In the genomic region with DNA sequence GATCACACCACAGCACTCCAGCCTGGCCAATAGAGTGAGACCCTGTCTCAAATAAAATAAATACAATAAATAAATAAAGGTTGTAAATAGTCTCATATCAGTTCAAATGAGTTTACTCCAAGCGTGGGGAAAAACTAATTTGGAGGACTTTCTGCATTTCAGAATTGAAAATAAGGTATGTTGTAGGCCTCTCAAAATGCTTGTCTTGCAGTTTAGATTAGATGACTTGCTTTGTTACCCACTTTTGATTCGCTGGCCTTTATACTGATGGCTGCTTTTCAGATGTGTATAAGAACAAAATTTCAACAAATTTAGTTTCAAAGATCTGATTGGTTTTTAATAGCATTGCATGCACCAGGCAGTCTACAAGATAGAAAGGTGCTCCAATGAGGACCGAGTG, we compare ENCODE assay signal across 21 cellular contexts. TPM values are rescaled to one million over a fixed set of nuclear protein-coding genes. Genes with fewer than 3 reads are reported as not detected.
DNase-seq lines count a peak whose midpoint lies in the region; ATAC-seq, FAIRE-seq and TF ChIP-seq lines count a peak whose summit lies in the region.
"Had no signal": no experiment of that assay in that cellular context is flagged by ENCODE, and none has a peak within 500 bp of the region (broad histone marks: within the 10 kb centered on the region; RNA-seq: fewer than 3 reads in every experiment).

No MANE protein-coding gene starts in this region.

- peaks cover 13% of the 10 kb centered on the region for H3K36me3 Mint-ChIP-seq in T-helper 2 cell treated with Interferon-gamma antibody and Interleukin-4, amounts not matched to agents 5 μg/mL and 100 μg/mL, for 36 hours (ENCODE audit: low read depth)
- peaks cover 7% of the 10 kb centered on the region for H3K36me3 Mint-ChIP-seq in activated naive CD8-positive, alpha-beta T cell treated with anti-CD3 and anti-CD28 coated beads, Interleukin-2, amount 10 ng/mL, durations not matched to agents 7 days and 5 days
- H3K36me3 Mint-ChIP-seq in activated naive CD8-positive, alpha-beta T cell treated with anti-CD3 and anti-CD28 coated beads, Interleukin-2, amount 50 U/mL, for 24 hours (ENCODE audit: low read depth) = peaks cover 10% of the 10 kb centered on the region
- peaks cover 8% of the 10 kb centered on the region for H3K36me3 Mint-ChIP-seq in activated T-helper 1 cell treated with anti-CD3 and anti-CD28 coated beads, Interleukin-12 subunit alpha, Interleukin-12 subunit beta, Interleukin-2, Interleukin-4 antibody, amounts not matched to agents 30 ng/mL and 10 ng/mL and 1 ng/mL, durations not matched to agents 14 hours and 24 hours and 36 hours (ENCODE audit: low read depth)

- H3K27me3 Mint-ChIP-seq in T-helper 2 cell treated with Interferon-gamma antibody and Interleukin-4, amounts not matched to agents 5 μg/mL and 100 μg/mL, for 36 hours (ENCODE audit: low read depth) = no peaks in the 10 kb centered on the region
- H3K27me3 Mint-ChIP-seq in activated naive CD8-positive, alpha-beta T cell treated with anti-CD3 and anti-CD28 coated beads, Interleukin-2, amount 10 ng/mL, durations not matched to agents 7 days and 5 days = no peaks in the 10 kb centered on the region
- no peaks in the 10 kb centered on the region for H3K27me3 Mint-ChIP-seq in activated naive CD8-positive, alpha-beta T cell treated with anti-CD3 and anti-CD28 coated beads, Interleukin-2, amount 50 U/mL, for 24 hours
- H3K27me3 Mint-ChIP-seq in activated T-helper 1 cell treated with anti-CD3 and anti-CD28 coated beads, Interleukin-12 subunit alpha, Interleukin-12 subunit beta, Interleukin-2, Interleukin-4 antibody, amounts not matched to agents 30 ng/mL and 10 ng/mL and 1 ng/mL, durations not matched to agents 14 hours and 24 hours and 36 hours (ENCODE audit: insufficient read depth) = no peaks in the 10 kb centered on the region

- intact Hi-C loops in activated T-helper 1 cell treated with anti-CD3 and anti-CD28 coated beads, Interleukin-12 subunit alpha, Interleukin-12 subunit beta, Interleukin-2, Interleukin-4 antibody, amounts not matched to agents 30 ng/mL and 10 ng/mL and 1 ng/mL, durations not matched to agents 14 hours and 24 hours and 36 hours (cut with micrococcal nuclease) = loop anchor here (10.0 kb wide), 1 partner anchor 192 kb away; no protein-coding TSS in a partner anchor

- no peak for ATAC-seq in activated naive CD8-positive, alpha-beta T cell treated with anti-CD3 and anti-CD28 coated beads, Interleukin-2, amount 10 ng/mL, durations not matched to agents 7 days and 5 days (ENCODE audit: low read depth)
- ATAC-seq in activated naive CD8-positive, alpha-beta T cell treated with anti-CD3 and anti-CD28 coated beads, Interleukin-2, amount 50 U/mL, for 24 hours = no peak
- ATAC-seq in activated CD4-positive, CD25-positive, alpha-beta regulatory T cell treated with anti-CD3 and anti-CD28 coated beads, Interleukin-2, amount 50 U/mL, for 24 hours = no peak
- ATAC-seq: GM12878 had no signal

- peaks cover 11% of the 10 kb centered on the region for H3K9me3 Mint-ChIP-seq in T-helper 2 cell treated with Interferon-gamma antibody and Interleukin-4, amounts not matched to agents 5 μg/mL and 100 μg/mL, for 36 hours
- H3K9me3 Mint-ChIP-seq in activated naive CD8-positive, alpha-beta T cell treated with anti-CD3 and anti-CD28 coated beads, Interleukin-2, amount 10 ng/mL, durations not matched to agents 7 days and 5 days = peaks cover 3% of the 10 kb centered on the region
- peaks cover 12% of the 10 kb centered on the region for H3K9me3 Mint-ChIP-seq in activated naive CD8-positive, alpha-beta T cell treated with anti-CD3 and anti-CD28 coated beads, Interleukin-2, amount 50 U/mL, for 24 hours
- H3K9me3 Mint-ChIP-seq in activated T-helper 1 cell treated with anti-CD3 and anti-CD28 coated beads, Interleukin-12 subunit alpha, Interleukin-12 subunit beta, Interleukin-2, Interleukin-4 antibody, amounts not matched to agents 30 ng/mL and 10 ng/mL and 1 ng/mL, durations not matched to agents 14 hours and 24 hours and 36 hours = peaks cover 7% of the 10 kb centered on the region

- H3K27ac Mint-ChIP-seq in T-helper 2 cell treated with Interferon-gamma antibody and Interleukin-4, amounts not matched to agents 5 μg/mL and 100 μg/mL, for 36 hours = no peak overlapping the region
- H3K27ac Mint-ChIP-seq in activated naive CD8-positive, alpha-beta T cell treated with anti-CD3 and anti-CD28 coated beads, Interleukin-2, amount 10 ng/mL, durations not matched to agents 7 days and 5 days = no peak overlapping the region
- no peak overlapping the region for H3K27ac Mint-ChIP-seq in activated naive CD8-positive, alpha-beta T cell treated with anti-CD3 and anti-CD28 coated beads, Interleukin-2, amount 50 U/mL, for 24 hours
- no peak overlapping the region for H3K27ac Mint-ChIP-seq in activated T-helper 1 cell treated with anti-CD3 and anti-CD28 coated beads, Interleukin-12 subunit alpha, Interleukin-12 subunit beta, Interleukin-2, Interleukin-4 antibody, amounts not matched to agents 30 ng/mL and 10 ng/mL and 1 ng/mL, durations not matched to agents 14 hours and 24 hours and 36 hours
- H3K27ac Mint-ChIP-seq: H9 had no signal

- no peak for FAIRE-seq in GM12891 (lab: Jason Lieb, UNC)
- FAIRE-seq: GM12878, HTR-8/SVneo had no signal

- peaks cover 30% of the 10 kb centered on the region for H3K4me1 Mint-ChIP-seq in T-helper 2 cell treated with Interferon-gamma antibody and Interleukin-4, amounts not matched to agents 5 μg/mL and 100 μg/mL, for 36 hours (ENCODE audit: low read depth)
- peaks cover 21% of the 10 kb centered on the region for H3K4me1 Mint-ChIP-seq in activated naive CD8-positive, alpha-beta T cell treated with anti-CD3 and anti-CD28 coated beads, Interleukin-2, amount 10 ng/mL, durations not matched to agents 7 days and 5 days
- peaks cover 31% of the 10 kb centered on the region for H3K4me1 Mint-ChIP-seq in activated naive CD8-positive, alpha-beta T cell treated with anti-CD3 and anti-CD28 coated beads, Interleukin-2, amount 50 U/mL, for 24 hours
- peaks cover 41% of the 10 kb centered on the region for H3K4me1 Mint-ChIP-seq in activated T-helper 1 cell treated with anti-CD3 and anti-CD28 coated beads, Interleukin-12 subunit alpha, Interleukin-12 subunit beta, Interleukin-2, Interleukin-4 antibody, amounts not matched to agents 30 ng/mL and 10 ng/mL and 1 ng/mL, durations not matched to agents 14 hours and 24 hours and 36 hours (ENCODE audit: low read depth)

- POLR2A ChIA-PET in activated naive CD8-positive, alpha-beta T cell treated with anti-CD3 and anti-CD28 coated beads, Interleukin-2, amount 10 ng/mL, durations not matched to agents 7 days and 5 days (lab: Charles Lee) = interaction anchor here (1.0 kb wide), 1 partner anchor 38 kb away, joined by 4 read pairs; no protein-coding TSS in a partner anchor

- H3K4me3 Mint-ChIP-seq in T-helper 2 cell treated with Interferon-gamma antibody and Interleukin-4, amounts not matched to agents 5 μg/mL and 100 μg/mL, for 36 hours = peak overlapping the region; percentile 97
- H3K4me3 Mint-ChIP-seq in activated naive CD8-positive, alpha-beta T cell treated with anti-CD3 and anti-CD28 coated beads, Interleukin-2, amount 10 ng/mL, durations not matched to agents 7 days and 5 days = peak overlapping the region; percentile 30
- H3K4me3 Mint-ChIP-seq in activated naive CD8-positive, alpha-beta T cell treated with anti-CD3 and anti-CD28 coated beads, Interleukin-2, amount 50 U/mL, for 24 hours = no peak overlapping the region
- H3K4me3 Mint-ChIP-seq in activated T-helper 1 cell treated with anti-CD3 and anti-CD28 coated beads, Interleukin-12 subunit alpha, Interleukin-12 subunit beta, Interleukin-2, Interleukin-4 antibody, amounts not matched to agents 30 ng/mL and 10 ng/mL and 1 ng/mL, durations not matched to agents 14 hours and 24 hours and 36 hours = peak overlapping the region; percentile 95

- DNase-seq in T-helper 2 cell treated with Interferon-gamma antibody and Interleukin-4, amounts not matched to agents 5 μg/mL and 100 μg/mL, for 36 hours (ENCODE audit: low spot score) = no peak
- DNase-seq in T-helper 2 cell (no peak), GM12891 (ENCODE audit: insufficient read length, low spot score) (no peak), HK-2 (ENCODE audit: unreplicated experiment) (no peak)
- DNase-seq in activated naive CD8-positive, alpha-beta T cell treated with anti-CD3 and anti-CD28 coated beads, Interleukin-2, amount 10 ng/mL, durations not matched to agents 7 days and 5 days = no peak
- no peak for DNase-seq in activated naive CD8-positive, alpha-beta T cell treated with anti-CD3 and anti-CD28 coated beads, Interleukin-2, amount 50 U/mL, for 24 hours
- DNase-seq in activated T-helper 1 cell treated with anti-CD3 and anti-CD28 coated beads, Interleukin-12 subunit alpha, Interleukin-12 subunit beta, Interleukin-2, Interleukin-4 antibody, amounts not matched to agents 30 ng/mL and 10 ng/mL and 1 ng/mL, durations not matched to agents 14 hours and 24 hours and 36 hours (ENCODE audit: low spot score) = no peak
- DNase-seq: C1 segment of cervical spinal cord, DMS79, GM23248, H9, IMR-90, NCI-H1105, NCI-H146, NCI-H2029, NCI-H2227 treated with DMSO at 0.1 percent for 48 hours, NCI-H510A, SHP77 treated with DMSO at 0.1 percent for 48 hours had no signal

- no peak for TF ChIP-seq POLR2A in GM12891 (IDR thresholded peaks at IDR 0.05; ENCODE audit: low read depth, low read length)

TF ChIP-seq in GM12891, 5 proteins besides CTCF, POLR2A, EP300 and RAD21:
- TF ChIP-seq POU2F2 (IDR thresholded peaks at IDR 0.05; ENCODE audit: low read depth, low read length) = no peak
- no peak for TF ChIP-seq POLR2AphosphoS5 (IDR thresholded peaks at IDR 0.05; ENCODE audit: low read depth, low read length)
- no peak for TF ChIP-seq SPI1 (IDR thresholded peaks at IDR 0.05; ENCODE audit: low read depth, low read length)
- no peak for TF ChIP-seq PAX5 (IDR thresholded peaks at IDR 0.05; ENCODE audit: insufficient read depth, low read length, severe bottlenecking)
- TF ChIP-seq TAF1 (IDR thresholded peaks at IDR 0.05; ENCODE audit: low read depth, low read length) = no peak

RNA-seq across cellular contexts. Expression of a gene that starts 2.2 kb away (rescaled TPM):
- 1 to 10 TPM; 6.0 to 6.6 TPM for total RNA-seq in activated naive CD8-positive, alpha-beta T cell treated with anti-CD3 and anti-CD28 coated beads, Interleukin-2, amount 10 ng/mL, durations not matched to agents 7 days and 5 days
- 3.3 and 3.6 TPM in 2 replicates for total RNA-seq in activated T-helper 1 cell treated with anti-CD3 and anti-CD28 coated beads, Interleukin-12 subunit alpha, Interleukin-12 subunit beta, Interleukin-2, Interleukin-4 antibody, amounts not matched to agents 30 ng/mL and 10 ng/mL and 1 ng/mL, durations not matched to agents 14 hours and 24 hours and 36 hours
- polyA plus RNA-seq in GM12891 (2012; ENCODE audit: low read depth, missing spikeins) = 3.1 TPM

RNA-seq across cellular contexts. Expression of a gene that starts 23.4 kb away (rescaled TPM):
- total RNA-seq in activated naive CD8-positive, alpha-beta T cell treated with anti-CD3 and anti-CD28 coated beads, Interleukin-2, amount 10 ng/mL, durations not matched to agents 7 days and 5 days = 10 to 100 TPM; 55.5 to 60.2 TPM
- 119 and 129 TPM in 2 replicates for total RNA-seq in activated T-helper 1 cell treated with anti-CD3 and anti-CD28 coated beads, Interleukin-12 subunit alpha, Interleukin-12 subunit beta, Interleukin-2, Interleukin-4 antibody, amounts not matched to agents 30 ng/mL and 10 ng/mL and 1 ng/mL, durations not matched to agents 14 hours and 24 hours and 36 hours
- 106 TPM for polyA plus RNA-seq in GM12891 (2012; ENCODE audit: low read depth, missing spikeins)
